ENCODE assay signal across 29 cellular contexts in the genomic region with DNA sequence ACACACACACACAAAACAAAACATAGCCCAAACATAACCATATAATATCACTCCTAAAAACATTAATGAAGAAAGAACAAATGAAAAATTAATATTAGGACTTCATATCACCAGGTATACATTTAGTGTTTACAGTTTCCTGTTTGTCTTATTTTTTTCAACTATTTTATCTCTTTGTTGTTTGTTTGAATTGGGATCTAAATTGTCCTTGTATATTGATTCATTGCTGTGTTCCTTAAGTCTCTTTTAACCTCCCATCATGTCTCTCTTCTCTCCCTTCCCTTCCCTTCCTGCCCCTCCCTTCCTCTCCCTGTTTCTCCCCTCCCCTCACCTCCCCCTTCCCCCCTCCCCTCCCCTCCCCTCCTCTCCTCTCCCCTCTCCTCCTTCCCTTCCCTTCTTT. TPM values are rescaled to one million over a fixed set of nuclear protein-coding genes. Genes with fewer than 3 reads are reported as not detected.
"Had no signal": no experiment of that assay in that cellular context is flagged by ENCODE, and none has a peak within 500 bp of the region (broad histone marks: within the 10 kb centered on the region; RNA-seq: fewer than 3 reads in every experiment).

No MANE protein-coding gene starts in this region.

- H3K27ac Mint-ChIP-seq: stimulated activated effector memory CD8-positive, alpha-beta T cell treated with anti-CD3 and anti-CD28 coated beads, Interleukin-12 subunit alpha, Interleukin-12 subunit beta, amount 100 ng/mL, for 72 hours; stimulated activated memory B cell treated with anti-CD40 and anti-IgM and Interleukin-4, amounts not matched to agents 10 μg/mL and 1 μg/mL and 100 μg/mL, for 72 hours; stimulated activated naive B cell treated with anti-CD40 and anti-IgM and Interleukin-4, amounts not matched to agents 10 μg/mL and 1 μg/mL and 100 μg/mL, for 72 hours; stimulated activated naive CD8-positive, alpha-beta T cell treated with anti-CD3 and anti-CD28 coated beads, Interleukin-15, amount 100 ng/mL, for 72 hours; stimulated activated naive CD8-positive, alpha-beta T cell treated with anti-CD3 and anti-CD28 coated beads, Interleukin-15, Interleukin-2, amounts not matched to agents 100 ng/mL and 50 ng/mL, for 24 hours; type B pancreatic cell had no signal

- ATAC-seq: stimulated activated effector memory CD8-positive, alpha-beta T cell treated with anti-CD3 and anti-CD28 coated beads, Interleukin-12 subunit alpha, Interleukin-12 subunit beta, amount 100 ng/mL, for 72 hours; stimulated activated memory B cell treated with anti-CD40 and anti-IgM and Interleukin-4, amounts not matched to agents 10 μg/mL and 1 μg/mL and 100 μg/mL, for 72 hours; stimulated activated naive B cell treated with anti-CD40 and anti-IgM and Interleukin-4, amounts not matched to agents 10 μg/mL and 1 μg/mL and 100 μg/mL, for 72 hours; stimulated activated naive CD8-positive, alpha-beta T cell treated with anti-CD3 and anti-CD28 coated beads, Interleukin-15, amount 100 ng/mL, for 72 hours; stimulated activated naive CD8-positive, alpha-beta T cell treated with anti-CD3 and anti-CD28 coated beads, Interleukin-15, Interleukin-2, amounts not matched to agents 100 U/mL and 50 U/mL, for 24 hours; upper lobe of right lung had no signal

- H3K36me3 Mint-ChIP-seq: stimulated activated effector memory CD8-positive, alpha-beta T cell treated with anti-CD3 and anti-CD28 coated beads, Interleukin-12 subunit alpha, Interleukin-12 subunit beta, amount 100 ng/mL, for 72 hours; stimulated activated memory B cell treated with anti-CD40 and anti-IgM and Interleukin-4, amounts not matched to agents 10 μg/mL and 1 μg/mL and 100 μg/mL, for 72 hours; stimulated activated naive B cell treated with anti-CD40 and anti-IgM and Interleukin-4, amounts not matched to agents 10 μg/mL and 1 μg/mL and 100 μg/mL, for 72 hours; type B pancreatic cell had no signal

- H3K27ac ChIP-seq: stomach, suprapubic skin, testis, thoracic aorta, thyroid gland, tibial artery, tibial nerve, transverse colon, upper lobe of left lung, upper lobe of right lung, uterus, vagina had no signal

- H3K9me3 ChIP-seq: stomach, suprapubic skin, testis, thoracic aorta, thyroid gland, tibial artery, tibial nerve, transverse colon, upper lobe of left lung, upper lobe of right lung, uterus, vagina had no signal

- H3K4me1 Mint-ChIP-seq: stimulated activated effector memory CD8-positive, alpha-beta T cell treated with anti-CD3 and anti-CD28 coated beads, Interleukin-12 subunit alpha, Interleukin-12 subunit beta, amount 100 ng/mL, for 72 hours; stimulated activated memory B cell treated with anti-CD40 and anti-IgM and Interleukin-4, amounts not matched to agents 10 μg/mL and 1 μg/mL and 100 μg/mL, for 72 hours; stimulated activated naive B cell treated with anti-CD40 and anti-IgM and Interleukin-4, amounts not matched to agents 10 μg/mL and 1 μg/mL and 100 μg/mL, for 72 hours; stimulated activated naive CD8-positive, alpha-beta T cell treated with anti-CD3 and anti-CD28 coated beads, Interleukin-15, amount 100 ng/mL, for 72 hours had no signal

- H3K4me3 Mint-ChIP-seq: stimulated activated effector memory CD8-positive, alpha-beta T cell treated with anti-CD3 and anti-CD28 coated beads, Interleukin-12 subunit alpha, Interleukin-12 subunit beta, amount 100 ng/mL, for 72 hours; stimulated activated memory B cell treated with anti-CD40 and anti-IgM and Interleukin-4, amounts not matched to agents 10 μg/mL and 1 μg/mL and 100 μg/mL, for 72 hours; stimulated activated naive B cell treated with anti-CD40 and anti-IgM and Interleukin-4, amounts not matched to agents 10 μg/mL and 1 μg/mL and 100 μg/mL, for 72 hours; stimulated activated naive CD8-positive, alpha-beta T cell treated with anti-CD3 and anti-CD28 coated beads, Interleukin-15, amount 100 ng/mL, for 72 hours; stimulated activated naive CD8-positive, alpha-beta T cell treated with anti-CD3 and anti-CD28 coated beads, Interleukin-15, Interleukin-2, amounts not matched to agents 100 ng/mL and 50 ng/mL, for 24 hours; type B pancreatic cell had no signal

- FAIRE-seq: urothelium cell line had no signal

- DNase-seq: stimulated activated CD4-positive, alpha-beta T cell treated with anti-CD3 and anti-CD28 coated beads, Interleukin-2, amount 100 ng/mL, for 48 hours; stimulated activated CD4-positive, alpha-beta T cell treated with anti-CD3 and anti-CD28 coated beads, Interleukin-4, amount 100 ng/mL, for 1 hour; stimulated activated CD4-positive, alpha-beta T cell treated with anti-CD3 and anti-CD28 coated beads, Interleukin-4, amount 100 ng/mL, for 24 hours; stimulated activated CD4-positive, alpha-beta T cell treated with anti-CD3 and anti-CD28 coated beads, Interleukin-4, amount 100 ng/mL, for 4 hours; stimulated activated CD8-positive, alpha-beta memory T cell treated with anti-CD3 and anti-CD28 coated beads, Interleukin-4, amount 100 ng/mL, for 48 hours; stimulated activated naive B cell treated with anti-CD40 and anti-IgM and Interleukin-4, amounts not matched to agents 10 μg/mL and 1 μg/mL and 100 μg/mL, for 72 hours; stimulated activated naive CD4-positive, alpha-beta T cell; stimulated activated naive CD4-positive, alpha-beta T cell treated with Interleukin-2 at 50 U/mL for 16 hours; stimulated activated naive CD8-positive, alpha-beta T cell treated with anti-CD3 and anti-CD28 coated beads, Interleukin-15, amount 100 ng/mL, for 72 hours; stimulated activated naive CD8-positive, alpha-beta T cell treated with anti-CD3 and anti-CD28 coated beads, Interleukin-15, Interleukin-2, amounts not matched to agents 100 U/mL and 50 U/mL, for 24 hours; stomach; substantia nigra; testis; thyroid gland; tibial artery; transverse colon; trophoblast cell; upper lobe of left lung; upper lobe of right lung; uterus had no signal

- H3K9me3 Mint-ChIP-seq: stimulated activated effector memory CD8-positive, alpha-beta T cell treated with anti-CD3 and anti-CD28 coated beads, Interleukin-12 subunit alpha, Interleukin-12 subunit beta, amount 100 ng/mL, for 72 hours; stimulated activated naive B cell treated with anti-CD40 and anti-IgM and Interleukin-4, amounts not matched to agents 10 μg/mL and 1 μg/mL and 100 μg/mL, for 72 hours; stimulated activated naive CD8-positive, alpha-beta T cell treated with anti-CD3 and anti-CD28 coated beads, Interleukin-15, amount 100 ng/mL, for 72 hours; stimulated activated naive CD8-positive, alpha-beta T cell treated with anti-CD3 and anti-CD28 coated beads, Interleukin-15, Interleukin-2, amounts not matched to agents 100 ng/mL and 50 ng/mL, for 24 hours; type B pancreatic cell had no signal

- H3K36me3 ChIP-seq: stomach, suprapubic skin, thoracic aorta, thyroid gland, tibial artery, tibial nerve, transverse colon, upper lobe of left lung, upper lobe of right lung, uterus, vagina had no signal

- H3K4me3 ChIP-seq: stomach, suprapubic skin, testis, thoracic aorta, thyroid gland, tibial artery, tibial nerve, transverse colon, upper lobe of left lung, upper lobe of right lung, uterus, vagina had no signal

- H3K27me3 ChIP-seq: testis, tibial artery, tibial nerve, upper lobe of left lung, uterus, vagina had no signal

- H3K4me1 ChIP-seq: stomach, suprapubic skin, testis, thyroid gland, tibial artery, tibial nerve, transverse colon, upper lobe of left lung, upper lobe of right lung, uterus, vagina had no signal

RNA-seq across cellular contexts. Expression of gene CBLN1, which starts 23.8 kb away (rescaled TPM):
- total RNA-seq: vagina had no signal
